18 cellular contexts compared by ENCODE assay signal in genomic region chr3:64184621-64185020, GRCh38. TPM values are rescaled to one million over a fixed set of nuclear protein-coding genes. Genes with fewer than 3 reads are reported as not detected.
DNase-seq lines count a peak whose midpoint lies in the region; ATAC-seq, FAIRE-seq and TF ChIP-seq lines count a peak whose summit lies in the region.
"Had no signal": no experiment of that assay in that cellular context is flagged by ENCODE, and none has a peak within 500 bp of the region (broad histone marks: within the 10 kb centered on the region; RNA-seq: fewer than 3 reads in every experiment).

No MANE protein-coding gene starts in this region.

- peak; percentile 62 for DNase-seq in EL
- peak; percentile 92 for DNase-seq in amniotic epithelial cell (ENCODE audit: low read depth)
- DNase-seq in fibroblast of pulmonary artery (ENCODE audit: low read depth), result peak; percentile 46
- DNase-seq in gastrocnemius medialis, result no peak
- DNase-seq in DMS53 (lab: John Stamatoyannopoulos, UW), result no peak
- DNase-seq in kidney, result no peak
- no peak for DNase-seq in foreskin melanocyte
- DNase-seq in NOMO-1 treated with DMSO at 0.1 percent for 48 hours (lab: John Stamatoyannopoulos, UW; ENCODE audit: unreplicated experiment), result no peak
- DNase-seq: activated CD4-positive, CD25-positive, alpha-beta regulatory T cell treated with anti-CD3 and anti-CD28 coated beads, Interleukin-2, amount 50 U/mL, for 72 hours; BE2C; DMS79; effector CD4-positive, alpha-beta T cell; hypothalamus; MG63; NCI-H2171; nucleus accumbens had no signal

- H3K4me1 ChIP-seq in gastrocnemius medialis (peaks cover 21 to 32% of the 10 kb centered on the region in 2 donors), kidney (ENCODE audit: control insufficient read depth in 1 of 2, insufficient read depth in 1 of 2, low read depth in 1 of 2, low read length in 2 of 2) (peaks cover 13 to 21% of the 10 kb centered on the region in 2 donors)

- no peak for TF ChIP-seq CTCF in fibroblast of pulmonary artery (IDR thresholded peaks at IDR 0.05; ENCODE audit: low read length, missing control alignments)
- no peak for TF ChIP-seq CTCF in gastrocnemius medialis (IDR thresholded peaks at IDR 0.05 in 4 of 5, conservative IDR thresholded peaks at IDR 0.05 in 1 of 5)
- no peak for TF ChIP-seq CTCF in kidney (IDR thresholded peaks at IDR 0.05; ENCODE audit: borderline replicate concordance, extremely low read depth, insufficient read depth)

- no peaks in the 10 kb centered on the region for H3K27me3 ChIP-seq in gastrocnemius medialis
- H3K27me3 ChIP-seq: adrenal gland, BE2C, MG63 had no signal

- H3K4me3 ChIP-seq in fibroblast of pulmonary artery (replicated peaks; ENCODE audit: low read depth, low read length) (no peak overlapping the region), gastrocnemius medialis (no peak overlapping the region), kidney (ENCODE audit: low read length in 2 of 2) (no peak overlapping the region)
- H3K4me3 ChIP-seq: adrenal gland, GM12878, MG63 had no signal

- H3K27ac ChIP-seq in gastrocnemius medialis (no peak overlapping the region), kidney (ENCODE audit: low read depth in 2 of 2, low read length in 2 of 2) (no peak overlapping the region)
- H3K27ac ChIP-seq: adrenal gland had no signal

- intact Hi-C loops in gastrocnemius medialis (cut with DNase I; ENCODE audit: low total_unique reads) (loop anchor here (5.0 kb wide), 2 partner anchors 38 to 83 kb away; no protein-coding TSS in a partner anchor), kidney (cut with DNase I) (no loop called here)

- no peaks in the 10 kb centered on the region for H3K9me3 ChIP-seq in gastrocnemius medialis
- no peaks in the 10 kb centered on the region for H3K9me3 ChIP-seq in kidney (ENCODE audit: control insufficient read depth in 1 of 2, low read length in 2 of 2)
- H3K9me3 ChIP-seq: adrenal gland, BE2C, MG63 had no signal

- TF ChIP-seq POLR2A in gastrocnemius medialis (IDR thresholded peaks at IDR 0.05), result no peak

- H3K36me3 ChIP-seq in gastrocnemius medialis, result no peaks in the 10 kb centered on the region
- no peaks in the 10 kb centered on the region for H3K36me3 ChIP-seq in kidney (ENCODE audit: control insufficient read depth in 1 of 2, insufficient read depth in 2 of 2, low read length in 2 of 2)
- H3K36me3 ChIP-seq: adrenal gland, BE2C, MG63 had no signal

- in situ Hi-C loops in gastrocnemius medialis (cut with MboI; ENCODE audit: low sequenced_read_pairs in 4 of 4), result no loop called here

- peak; percentile 21 to 32 for ATAC-seq in gastrocnemius medialis
- ATAC-seq: GM12878 had no signal

- FAIRE-seq in kidney (lab: Jason Lieb, UNC), result no peak
- FAIRE-seq: GM12878 had no signal

- no peak overlapping the region for H3K9ac ChIP-seq in kidney (ENCODE audit: low read length in 2 of 2)

RNA-seq across cellular contexts. Expression of gene PRICKLE2, which starts 40.6 kb away (rescaled TPM):
- total RNA-seq in gastrocnemius medialis (1 to 10 TPM; 3.6 to 6.7 (median 4.6) TPM), kidney (22.9 TPM)
- polyA plus RNA-seq in kidney (ENCODE audit: insufficient read depth, low read depth, low replicate concordance), result 3.5 TPM

Comparison
In these comparisons a context has a peak if more than half of its experiments do, and no peak if none do; other contexts are left out.
1. DNase-seq: peak in EL (single experiment), amniotic epithelial cell (single experiment) and fibroblast of pulmonary artery (single experiment); none in gastrocnemius medialis (0 of 2), DMS53 (single experiment), kidney (single experiment), foreskin melanocyte (single experiment) and NOMO-1 treated with DMSO at 0.1 percent for 48 hours (single experiment).